In genomic region chr1:39776886-39777683, GRCh38 we compare ENCODE assay signal across 1 cellular context.
TF ChIP-seq lines count a peak whose summit lies in the region.

No MANE protein-coding gene starts in this region.

TF ChIP-seq in K562, 482 proteins besides CTCF, POLR2A, EP300 and RAD21:
- TF ChIP-seq CEBPB (tag; IDR thresholded peaks at IDR 0.05) (peak; percentile 11; the same call in 1 of the 2 replicates), MCM5 (IDR thresholded peaks at IDR 0.05; ENCODE audit: low read depth) (no peak)
